In the genomic region with DNA sequence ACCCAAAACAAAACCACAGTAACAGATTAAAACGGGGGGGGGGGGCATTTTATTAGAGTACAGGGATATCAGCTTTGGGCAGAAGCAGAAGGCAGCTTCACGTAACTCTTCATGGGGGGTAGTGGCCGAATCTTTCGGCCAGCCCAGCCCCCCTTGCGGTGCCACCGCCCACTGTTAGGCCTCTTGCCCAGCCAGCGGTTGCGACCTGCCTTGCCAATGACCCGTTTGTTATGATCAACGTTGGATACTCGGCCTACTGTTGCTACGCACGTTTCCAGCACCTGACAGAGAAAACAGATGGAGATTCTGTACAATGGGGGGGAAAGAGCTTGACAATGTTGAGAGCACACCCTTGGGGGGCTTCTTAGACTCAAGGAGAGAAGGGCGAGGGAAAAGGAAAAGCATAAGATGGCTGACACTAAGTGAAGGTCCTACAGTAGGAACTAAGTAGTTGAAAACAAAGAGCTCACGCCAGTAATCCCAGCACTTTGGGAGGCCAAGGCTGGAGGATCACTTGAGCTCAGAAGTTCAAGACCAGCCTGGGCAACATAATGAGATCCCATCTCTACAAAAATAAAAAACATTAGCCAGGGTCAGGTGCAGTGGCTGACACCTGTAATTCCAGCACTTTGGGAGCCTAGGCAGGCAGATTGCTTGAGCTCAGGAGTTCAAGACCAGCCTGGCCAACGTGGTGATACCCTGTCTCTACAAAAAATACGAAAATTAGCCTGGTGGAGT, we compare ENCODE assay signal across 7 cellular contexts. TPM values are rescaled to one million over a fixed set of nuclear protein-coding genes. Genes with fewer than 3 reads are reported as not detected.
DNase-seq lines count a peak whose midpoint lies in the region; ATAC-seq and TF ChIP-seq lines count a peak whose summit lies in the region.

No MANE protein-coding gene starts in this region.

- peaks cover 46% of the 10 kb centered on the region for H3K36me3 Mint-ChIP-seq in activated CD8-positive, alpha-beta T cell treated with anti-CD3 and anti-CD28 coated beads for 36 hours (ENCODE audit: low read depth)
- peaks cover 84% of the 10 kb centered on the region for H3K36me3 Mint-ChIP-seq in stimulated activated effector memory CD8-positive, alpha-beta T cell treated with anti-CD3 and anti-CD28 coated beads, Interleukin-12 subunit alpha, Interleukin-12 subunit beta, amount 100 ng/mL, for 72 hours

- CTCF ChIA-PET in activated CD8-positive, alpha-beta T cell treated with anti-CD3 and anti-CD28 coated beads for 36 hours (lab: Charles Lee), result interaction anchor here (1.0 to 3.1 kb wide), 4 partner anchors 11 to 89 kb away, joined by 3 to 21 read pairs (median 6); a partner anchor contains a TSS

- 87% methylated on average over 17 of the region's 17 CpGs for WGBS in hepatocyte (ENCODE audit: low lambda C conversion rate, missing lambda C conversion rate)

- no peak for DNase-seq in activated CD8-positive, alpha-beta T cell treated with anti-CD3 and anti-CD28 coated beads for 36 hours
- DNase-seq in hepatocyte (ENCODE audit: low spot score), result no peak
- DNase-seq in stimulated activated effector memory CD8-positive, alpha-beta T cell treated with anti-CD3 and anti-CD28 coated beads, Interleukin-12 subunit alpha, Interleukin-12 subunit beta, amount 100 ng/mL, for 72 hours (ENCODE audit: low spot score in 2 of 2), result no peak
- no peak for DNase-seq in iPS-NIHi7 (ENCODE audit: extremely low spot score)
- no peak for DNase-seq in medulla oblongata (ENCODE audit: extremely low spot score)
- DNase-seq in MV-4-11 (lab: John Stamatoyannopoulos, UW), result no peak

- peak overlapping the region; percentile 93 for H3K4me3 Mint-ChIP-seq in activated CD8-positive, alpha-beta T cell treated with anti-CD3 and anti-CD28 coated beads for 36 hours
- peak overlapping the region; percentile 97 for H3K4me3 Mint-ChIP-seq in stimulated activated effector memory CD8-positive, alpha-beta T cell treated with anti-CD3 and anti-CD28 coated beads, Interleukin-12 subunit alpha, Interleukin-12 subunit beta, amount 100 ng/mL, for 72 hours

- H3K36me3 ChIP-seq in HUES6 (ENCODE audit: control insufficient read depth, insufficient read depth, low read length) (peaks cover 47% of the 10 kb centered on the region), hepatocyte (replicated peaks; ENCODE audit: insufficient read depth, low read depth) (no peaks in the 10 kb centered on the region)

- H3K27ac ChIP-seq in HUES6 (ENCODE audit: low read depth, low read length) (peak overlapping the region; percentile 88; the same call in 1 of the 2 replicates), hepatocyte (peak overlapping the region; percentile 96)

- no peaks in the 10 kb centered on the region for H3K27me3 Mint-ChIP-seq in activated CD8-positive, alpha-beta T cell treated with anti-CD3 and anti-CD28 coated beads for 36 hours

- no peaks in the 10 kb centered on the region for H4K20me1 ChIP-seq in hepatocyte (ENCODE audit: insufficient read depth, poor library complexity, severe bottlenecking)

- H3K27ac Mint-ChIP-seq in activated CD8-positive, alpha-beta T cell treated with anti-CD3 and anti-CD28 coated beads for 36 hours, result peak overlapping the region; percentile 96
- H3K27ac Mint-ChIP-seq in stimulated activated effector memory CD8-positive, alpha-beta T cell treated with anti-CD3 and anti-CD28 coated beads, Interleukin-12 subunit alpha, Interleukin-12 subunit beta, amount 100 ng/mL, for 72 hours, result peak overlapping the region; percentile 99

- H3K4me1 Mint-ChIP-seq in activated CD8-positive, alpha-beta T cell treated with anti-CD3 and anti-CD28 coated beads for 36 hours (ENCODE audit: low read depth), result peaks cover 45% of the 10 kb centered on the region
- H3K4me1 Mint-ChIP-seq in stimulated activated effector memory CD8-positive, alpha-beta T cell treated with anti-CD3 and anti-CD28 coated beads, Interleukin-12 subunit alpha, Interleukin-12 subunit beta, amount 100 ng/mL, for 72 hours, result peaks cover 59% of the 10 kb centered on the region

- no peak for ATAC-seq in activated CD8-positive, alpha-beta T cell treated with anti-CD3 and anti-CD28 coated beads for 36 hours
- ATAC-seq in stimulated activated effector memory CD8-positive, alpha-beta T cell treated with anti-CD3 and anti-CD28 coated beads, Interleukin-12 subunit alpha, Interleukin-12 subunit beta, amount 100 ng/mL, for 72 hours, result no peak

- POLR2A ChIA-PET in activated CD8-positive, alpha-beta T cell treated with anti-CD3 and anti-CD28 coated beads for 36 hours (lab: Charles Lee), result interaction anchor here (0.7 to 1.7 kb wide), 14 partner anchors 14 to 308 kb away, joined by 3 to 7 read pairs (median 3); a partner anchor contains a TSS

- peaks cover 17% of the 10 kb centered on the region for H3K4me1 ChIP-seq in HUES6 (ENCODE audit: control insufficient read depth, insufficient read depth, low read length)
- peaks cover 32% of the 10 kb centered on the region for H3K4me1 ChIP-seq in hepatocyte (ENCODE audit: insufficient read depth)

- H3K79me2 ChIP-seq in hepatocyte, result peaks cover 61% of the 10 kb centered on the region

- no peaks in the 10 kb centered on the region for H3K9me3 Mint-ChIP-seq in activated CD8-positive, alpha-beta T cell treated with anti-CD3 and anti-CD28 coated beads for 36 hours
- no peaks in the 10 kb centered on the region for H3K9me3 Mint-ChIP-seq in stimulated activated effector memory CD8-positive, alpha-beta T cell treated with anti-CD3 and anti-CD28 coated beads, Interleukin-12 subunit alpha, Interleukin-12 subunit beta, amount 100 ng/mL, for 72 hours

- H3K9ac ChIP-seq in HUES6 (ENCODE audit: low read length), result no peak overlapping the region

- H3K9me2 ChIP-seq in hepatocyte (replicated peaks; ENCODE audit: insufficient read depth), result no peaks in the 10 kb centered on the region

- peak overlapping the region; percentile 77 for H3K4me2 ChIP-seq in hepatocyte

- no peak for TF ChIP-seq CTCF in activated CD8-positive, alpha-beta T cell treated with anti-CD3 and anti-CD28 coated beads for 36 hours (IDR thresholded peaks at IDR 0.05)
- no peak for TF ChIP-seq CTCF in hepatocyte (IDR thresholded peaks at IDR 0.05; ENCODE audit: poor library complexity)

- H3K27me3 ChIP-seq in HUES6 (ENCODE audit: control insufficient read depth, insufficient read depth, low read length), result no peaks in the 10 kb centered on the region
- H3K27me3 ChIP-seq in hepatocyte, result no peaks in the 10 kb centered on the region

- H3K4me3 ChIP-seq in HUES6 (ENCODE audit: low read depth, low read length), result peak overlapping the region; percentile 94
- H3K4me3 ChIP-seq in hepatocyte, result no peak overlapping the region

- peak overlapping the region; percentile 28 for H2AFZ ChIP-seq in hepatocyte

- no peaks in the 10 kb centered on the region for H3K9me3 ChIP-seq in HUES6 (ENCODE audit: control insufficient read depth, insufficient read depth, low read depth, low read length)
- H3K9me3 ChIP-seq in hepatocyte (ENCODE audit: low read depth), result no peaks in the 10 kb centered on the region

- intact Hi-C loops in activated CD8-positive, alpha-beta T cell treated with anti-CD3 and anti-CD28 coated beads for 36 hours (cut with micrococcal nuclease), result loop anchor here (10.0 kb wide), 1 partner anchor 150 kb away; no protein-coding TSS in a partner anchor

RNA-seq across cellular contexts. Expression of a gene that starts 0.7 kb away (rescaled TPM):
- total RNA-seq in activated CD8-positive, alpha-beta T cell treated with anti-CD3 and anti-CD28 coated beads for 36 hours, result 10 to 100 TPM; 13.9 TPM
- 46.1 and 58.2 TPM in 2 replicates for total RNA-seq in hepatocyte
- polyA plus RNA-seq in hepatocyte, result 39.2 and 46.4 TPM in 2 replicates

RNA-seq across cellular contexts. Expression of a gene that starts 4.9 kb away (rescaled TPM):
- 100 to 1,000 TPM; 108 TPM for total RNA-seq in activated CD8-positive, alpha-beta T cell treated with anti-CD3 and anti-CD28 coated beads for 36 hours
- total RNA-seq in hepatocyte, result 24.7 and 28.8 TPM in 2 replicates
- polyA plus RNA-seq in hepatocyte, result 68.4 and 81.8 TPM in 2 replicates

RNA-seq across cellular contexts. Expression of a gene that starts 5.1 kb away (rescaled TPM):
- 10 to 100 TPM; 10.6 to 11.5 TPM for total RNA-seq in activated CD8-positive, alpha-beta T cell treated with anti-CD3 and anti-CD28 coated beads for 36 hours
- total RNA-seq in hepatocyte, result 73.4 and 73.5 TPM in 2 replicates
- polyA plus RNA-seq in hepatocyte, result 67.5 and 68.9 TPM in 2 replicates

RNA-seq across cellular contexts. Expression of a gene that starts 21.7 kb away (rescaled TPM):
- 1 to 10 TPM; 3.8 to 4.1 TPM for total RNA-seq in activated CD8-positive, alpha-beta T cell treated with anti-CD3 and anti-CD28 coated beads for 36 hours
- total RNA-seq in hepatocyte, result 108 and 127 TPM in 2 replicates
- polyA plus RNA-seq in hepatocyte, result 159 and 162 TPM in 2 replicates

RNA-seq across cellular contexts. Expression of a gene that starts 33.0 kb away (rescaled TPM):
- 10 to 100 TPM; 47.9 to 48.0 TPM for total RNA-seq in activated CD8-positive, alpha-beta T cell treated with anti-CD3 and anti-CD28 coated beads for 36 hours
- 75.8 and 83.2 TPM in 2 replicates for total RNA-seq in hepatocyte
- polyA plus RNA-seq in hepatocyte, result 72.5 and 73.2 TPM in 2 replicates
